ENCODE assay signal across 15 cellular contexts in the genomic region with DNA sequence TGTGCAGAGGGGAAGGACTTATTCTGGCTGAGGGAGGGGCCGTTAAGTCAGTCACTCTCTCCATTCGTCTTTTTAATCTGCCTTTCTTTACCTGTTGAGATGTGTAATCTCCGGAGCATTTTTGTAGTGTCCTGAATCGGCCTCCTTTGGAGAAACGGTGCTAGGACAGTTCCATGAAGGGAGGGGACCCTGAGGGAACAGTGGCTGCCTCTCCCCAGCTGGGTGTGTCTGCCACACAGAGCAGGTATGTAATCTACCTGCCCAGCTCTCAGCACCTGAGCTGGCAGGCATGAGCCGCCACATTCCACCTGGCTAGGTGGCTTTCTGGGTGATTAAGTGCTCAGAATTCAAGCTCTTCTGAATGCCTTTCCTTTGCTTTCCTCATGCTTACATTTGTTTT.
DNase-seq lines count a peak whose midpoint lies in the region; ATAC-seq and TF ChIP-seq lines count a peak whose summit lies in the region.
"Had no signal": no experiment of that assay in that cellular context is flagged by ENCODE, and none has a peak within 500 bp of the region (broad histone marks: within the 10 kb centered on the region; RNA-seq: fewer than 3 reads in every experiment).

No MANE protein-coding gene starts in this region.

- no peaks in the 10 kb centered on the region for H3K9me3 ChIP-seq in H9 (ENCODE audit: control insufficient read depth, low read depth, low read length)
- H3K9me3 ChIP-seq in Peyer's patch = no peaks in the 10 kb centered on the region
- no peaks in the 10 kb centered on the region for H3K9me3 ChIP-seq in adrenal gland (replicated peaks in 1 of 3)
- H3K9me3 ChIP-seq in OCI-LY7 (ENCODE audit: low read length) = no peaks in the 10 kb centered on the region

- no peak overlapping the region for H2BK120ac ChIP-seq in H9 (ENCODE audit: low read depth, low read length, poor library complexity, severe bottlenecking)

- no peak overlapping the region for H2AK5ac ChIP-seq in H9 (ENCODE audit: insufficient read length, low read length)

- H3K4me1 ChIP-seq in H9 (ENCODE audit: insufficient read depth, low read length) (no peaks in the 10 kb centered on the region), Peyer's patch (peaks cover 0 to 57% (median 2%) of the 10 kb centered on the region in 4 donors), adrenal gland (replicated peaks in 1 of 2) (peaks cover 0 to 12% of the 10 kb centered on the region in 2 donors), OCI-LY7 (ENCODE audit: insufficient read depth, low read length, poor library complexity, severe bottlenecking) (no peaks in the 10 kb centered on the region)

- H3T11ph ChIP-seq in H9 (ENCODE audit: low read length) = no peak overlapping the region

- peaks cover 13 to 16% of the 10 kb centered on the region in 2 experiments for H3K4me1 Mint-ChIP-seq in H9

- H4K20me1 ChIP-seq in H9 (ENCODE audit: control insufficient read depth, insufficient read depth, insufficient read length) (no peaks in the 10 kb centered on the region), OCI-LY7 (ENCODE audit: insufficient read depth, low read length) (no peaks in the 10 kb centered on the region)

- no peak overlapping the region for H3K9ac ChIP-seq in H9 (ENCODE audit: extremely low read depth, insufficient read length, low read length)
- H3K9ac ChIP-seq: neural progenitor cell had no signal

- TF ChIP-seq CTCF in H9 (conservative IDR thresholded peaks at IDR 0.05) (no peak), Peyer's patch (IDR thresholded peaks at IDR 0.05) (peak in 3 of 6 experiments; percentile 35 to 46 (median 44)), adrenal gland (IDR thresholded peaks at IDR 0.05) (no peak), OCI-LY7 (conservative IDR thresholded peaks at IDR 0.05; ENCODE audit: low read length) (no peak)

- no peak overlapping the region for H3K56ac ChIP-seq in H9 (ENCODE audit: insufficient read length, low read depth, low read length)

- no peaks in the 10 kb centered on the region for H3K36me3 ChIP-seq in Peyer's patch
- peaks cover 0 to 5% of the 10 kb centered on the region in 2 donors for H3K36me3 ChIP-seq in adrenal gland (replicated peaks in 1 of 2)
- H3K36me3 ChIP-seq in OCI-LY7 (ENCODE audit: insufficient read depth, low read length) = no peaks in the 10 kb centered on the region
- H3K36me3 ChIP-seq: neural progenitor cell had no signal

- H3K79me1 ChIP-seq in H9 (ENCODE audit: insufficient read depth, low read depth, low read length, poor library complexity, severe bottlenecking) = no peaks in the 10 kb centered on the region

- H3K27ac ChIP-seq in H9 (ENCODE audit: insufficient read length, low read depth, low read length) = no peak overlapping the region
- peak overlapping the region in 3 of 4 donors; percentile 54 to 85 (median 84) for H3K27ac ChIP-seq in Peyer's patch
- no peak overlapping the region for H3K27ac ChIP-seq in adrenal gland
- H3K27ac ChIP-seq in OCI-LY7 (ENCODE audit: low read depth, low read length, poor library complexity, severe bottlenecking) = no peak overlapping the region
- H3K27ac ChIP-seq: neural progenitor cell had no signal

- H4K8ac ChIP-seq in H9 (replicated peaks; ENCODE audit: insufficient read length, low read depth, low read length) = no peak overlapping the region

- H4K5ac ChIP-seq in H9 (ENCODE audit: insufficient read length, low read depth, low read length) = no peak overlapping the region

- H2BK15ac ChIP-seq in H9 (ENCODE audit: low read depth, low read length) = no peak overlapping the region

- ATAC-seq in GM18909 (IDR thresholded peaks at IDR 0.05; ENCODE audit: poor library complexity, unreplicated experiment) = no peak
- ATAC-seq: activated T-cell treated with anti-CD3 and anti-CD28 coated beads, Interleukin-2, amount 50 U/mL, for 4 hours; CD8-positive, alpha-beta T cell had no signal

- CTCF ChIA-PET in OCI-LY7 (lab: Charles Lee; ENCODE audit: unreplicated experiment) = no interaction called here

- no peaks in the 10 kb centered on the region for H3K79me2 ChIP-seq in H9 (ENCODE audit: insufficient read depth, low read length)
- H3K79me2 ChIP-seq in OCI-LY7 (ENCODE audit: insufficient read depth, low read depth, low read length) = no peaks in the 10 kb centered on the region

- no peak overlapping the region for H4K91ac ChIP-seq in H9 (ENCODE audit: insufficient read length, low read depth, low read length)

- no peak overlapping the region for H3K23ac ChIP-seq in H9 (ENCODE audit: insufficient read length, low read depth, low read length)

- WGBS in H9 (ENCODE audit: extremely low coverage, insufficient read length, low lambda C conversion rate) = no CpG with 5 or more reads among the region's 6 CpGs
- 85 to 92% (median 87%) methylated on average over 6 of the region's 6 CpGs for WGBS in adrenal gland, 4 donors

- no peaks in the 10 kb centered on the region for H3K27me3 ChIP-seq in H9 (ENCODE audit: insufficient read depth, low read length)
- H3K27me3 ChIP-seq in Peyer's patch = no peaks in the 10 kb centered on the region
- H3K27me3 ChIP-seq in adrenal gland = no peaks in the 10 kb centered on the region
- H3K27me3 ChIP-seq: neural progenitor cell had no signal

- no peak overlapping the region for H3K4me3 Mint-ChIP-seq in H9
- H3K4me3 Mint-ChIP-seq: activated T-cell treated with anti-CD3 and anti-CD28 coated beads, Interleukin-2, amount 50 U/mL, for 4 hours; CD8-positive, alpha-beta T cell; neural progenitor cell had no signal

- no peak overlapping the region for H2BK5ac ChIP-seq in H9 (ENCODE audit: insufficient read length, low read length)

- no peaks in the 10 kb centered on the region for H3K9me2 ChIP-seq in OCI-LY7 (ENCODE audit: insufficient read depth, low read length)

- no peak overlapping the region for H3K27ac Mint-ChIP-seq in H9
- H3K27ac Mint-ChIP-seq: CD8-positive, alpha-beta T cell; neural progenitor cell had no signal

- H2AFZ ChIP-seq in H9 (ENCODE audit: low read length) (no peak overlapping the region), OCI-LY7 (ENCODE audit: low read length) (no peak overlapping the region)
- H2AFZ ChIP-seq: neural progenitor cell had no signal

- no peaks in the 10 kb centered on the region for H3K9me3 Mint-ChIP-seq in H9
- H3K9me3 Mint-ChIP-seq: activated T-cell treated with anti-CD3 and anti-CD28 coated beads, Interleukin-2, amount 50 U/mL, for 4 hours; CD8-positive, alpha-beta T cell; neural progenitor cell had no signal

- H3K4ac ChIP-seq in H9 (ENCODE audit: low read depth, low read length) = no peak overlapping the region

- no peak overlapping the region for H3K14ac ChIP-seq in H9 (ENCODE audit: insufficient read depth, low read length)

- no peak overlapping the region for H2BK20ac ChIP-seq in H9 (ENCODE audit: low read depth, low read length, poor library complexity, severe bottlenecking)

- H3K4me3 ChIP-seq in Peyer's patch (peak overlapping the region in 2 of 4 donors; percentile 16 to 24), adrenal gland (no peak overlapping the region), OCI-LY7 (ENCODE audit: low read depth, low read length, poor library complexity, severe bottlenecking) (no peak overlapping the region)
- H3K4me3 ChIP-seq: neural progenitor cell, SK-N-MC had no signal

- H3K23me2 ChIP-seq in H9 (ENCODE audit: insufficient read length, low read depth, low read length, poor library complexity, severe bottlenecking) = no peaks in the 10 kb centered on the region

- POLR2A ChIA-PET in OCI-LY7 (lab: Charles Lee) = no interaction called here

- no peak overlapping the region for H3K4me2 ChIP-seq in H9 (ENCODE audit: insufficient read depth, insufficient read length, low read length)
- H3K4me2 ChIP-seq in OCI-LY7 (ENCODE audit: low read length) = no peak overlapping the region
- H3K4me2 ChIP-seq: neural progenitor cell had no signal

- intact Hi-C loops in posterior vena cava (cut with DNase I) = no loop called here
- intact Hi-C loops in adrenal gland (cut with DNase I) = no loop called here
- intact Hi-C loops in OCI-LY7 (cut with micrococcal nuclease; ENCODE audit: unreplicated experiment) = no loop called here

- H3K36me3 Mint-ChIP-seq in H9 (ENCODE audit: insufficient read depth in 1 of 3, low read depth in 3 of 3) = no peaks in the 10 kb centered on the region
- H3K36me3 Mint-ChIP-seq: CD8-positive, alpha-beta T cell had no signal

- no peak overlapping the region for H2BK12ac ChIP-seq in H9 (ENCODE audit: insufficient read length, low read depth, low read length)

- no TSS peak for BruUV-seq in OCI-LY7 (replicated peaks; lab: Mats Ljungman, UMichigan)

- H3K18ac ChIP-seq in H9 (ENCODE audit: insufficient read length, low read depth, low read length) = no peak overlapping the region

- no peaks in the 10 kb centered on the region; the same call in 1 of the 2 replicates for H3K27me3 Mint-ChIP-seq in H9 (ENCODE audit: low read depth)

- DNase-seq in H9 = peak; percentile 58
- peak in 2 of 3 donors; percentile 72 to 79 for DNase-seq in Peyer's patch
- peak; percentile 58 for DNase-seq in iPS-NIHi11 (ENCODE audit: low spot score)
- DNase-seq in renal cortical epithelial cell (ENCODE audit: low read depth) = peak; percentile 57
- DNase-seq in posterior vena cava (ENCODE audit: low spot score) = no peak
- DNase-seq in adrenal gland = no peak
- DNase-seq in OCI-LY7 (ENCODE audit: low spot score) = no peak
- DNase-seq: activated T-cell treated with anti-CD3 and anti-CD28 coated beads, Interleukin-2, amount 50 U/mL, for 4 hours; CD8-positive, alpha-beta T cell; foreskin melanocyte; kidney glomerular epithelial cell; NCI-H510A treated with DMSO at 0.1 percent for 48 hours had no signal

- TF ChIP-seq POLR2A in Peyer's patch (IDR thresholded peaks at IDR 0.05) = peak in 1 of 2 donors; percentile 29
- TF ChIP-seq POLR2A in adrenal gland (IDR thresholded peaks at IDR 0.05) = no peak

Comparison
In these comparisons a context has a peak if more than half of its experiments do, and no peak if none do; other contexts are left out.
1. DNase-seq: peak in H9 (single experiment), Peyer's patch (2 of 3), iPS-NIHi11 (single experiment) and renal cortical epithelial cell (single experiment); none in posterior vena cava (single experiment), adrenal gland (0 of 7) and OCI-LY7 (single experiment).
2. H3K27ac ChIP-seq: peak in Peyer's patch (3 of 4); none in H9 (single experiment), adrenal gland (0 of 5) and OCI-LY7 (single experiment).